ENCODE assay signal across 10 cellular contexts in the genomic region with DNA sequence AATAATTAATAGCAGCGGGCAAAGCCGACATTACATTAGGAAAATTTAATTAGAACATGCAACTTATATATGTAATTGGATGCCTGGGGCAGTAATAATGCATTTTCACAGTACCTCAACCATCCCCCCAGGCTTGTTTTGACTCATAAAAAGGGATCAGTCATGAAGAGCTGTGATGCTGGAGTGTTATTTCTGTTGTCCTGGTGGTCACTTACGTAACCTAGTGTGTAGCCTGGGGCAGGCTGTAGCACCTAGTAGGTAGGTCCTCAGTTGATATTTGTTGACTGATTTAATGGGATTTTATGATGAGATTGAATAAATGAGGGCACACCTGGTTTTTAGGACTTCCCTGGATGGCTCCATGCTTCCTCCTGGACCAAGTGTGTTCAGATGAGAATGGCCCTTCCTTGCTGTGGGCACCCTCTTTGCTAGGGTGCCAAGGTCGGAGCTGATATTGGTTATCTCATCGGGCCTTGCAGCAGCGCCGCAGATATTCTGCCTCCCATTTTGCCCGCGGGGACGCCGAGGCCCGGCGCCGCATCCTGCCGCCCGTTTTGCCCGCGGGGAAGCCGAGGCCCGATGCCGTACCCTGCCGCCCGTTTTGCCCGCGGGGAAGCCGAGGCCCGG.
DNase-seq lines count a peak whose midpoint lies in the region; ATAC-seq and TF ChIP-seq lines count a peak whose summit lies in the region.
"Had no signal": no experiment of that assay in that cellular context is flagged by ENCODE, and none has a peak within 500 bp of the region (broad histone marks: within the 10 kb centered on the region; RNA-seq: fewer than 3 reads in every experiment).

No MANE protein-coding gene starts in this region.

- H3K4me3 Mint-ChIP-seq in T-helper 17 cell, result peak overlapping the region; percentile 58

- no peaks in the 10 kb centered on the region for H3K36me3 ChIP-seq in heart right ventricle
- no peaks in the 10 kb centered on the region for H3K36me3 ChIP-seq in right atrium auricular region
- no peaks in the 10 kb centered on the region for H3K36me3 ChIP-seq in kidney epithelial cell (ENCODE audit: control insufficient read depth, insufficient read depth, low read length)
- H3K36me3 ChIP-seq in thymus (ENCODE audit: control insufficient read depth, insufficient read depth), result no peaks in the 10 kb centered on the region
- no peaks in the 10 kb centered on the region for H3K36me3 ChIP-seq in A673 (ENCODE audit: insufficient read depth, low read length, poor library complexity, severe bottlenecking)
- H3K36me3 ChIP-seq: SJSA1, vagina had no signal

- no peak for DNase-seq in heart right ventricle
- no peak for DNase-seq in right atrium auricular region (ENCODE audit: low spot score)
- DNase-seq in T-helper 17 cell, result no peak
- no peak for DNase-seq in kidney epithelial cell (ENCODE audit: low read depth)
- no peak for DNase-seq in stimulated activated CD4-positive, alpha-beta T cell treated with anti-CD3 and anti-CD28 coated beads, Interleukin-2, amount 100 ng/mL, for 24 hours
- DNase-seq in A673 (ENCODE audit: low spot score), result no peak
- DNase-seq in Ammon's horn (ENCODE audit: low spot score), result no peak

- H3K4me1 Mint-ChIP-seq in T-helper 17 cell, result peaks cover 10% of the 10 kb centered on the region

- POLR2A ChIA-PET in A673 (lab: Charles Lee; ENCODE audit: low non-redundant PET), result no interaction called here

- TF ChIP-seq CTCF in heart right ventricle (IDR thresholded peaks at IDR 0.05), result no peak
- no peak for TF ChIP-seq CTCF in right atrium auricular region (IDR thresholded peaks at IDR 0.05)
- TF ChIP-seq CTCF in kidney epithelial cell (IDR thresholded peaks at IDR 0.05; ENCODE audit: insufficient read depth, low read length, poor library complexity, severe bottlenecking), result no peak
- no peak for TF ChIP-seq CTCF in A673 (conservative IDR thresholded peaks at IDR 0.05; ENCODE audit: low read depth, low read length)

- CTCF ChIA-PET in A673 (lab: Charles Lee), result no interaction called here

- H3K4me3 ChIP-seq in heart right ventricle, result peak overlapping the region; percentile 10 to 62 (median 42)
- H3K4me3 ChIP-seq in right atrium auricular region, result peak overlapping the region in 1 of 2 donors; percentile 39
- peak overlapping the region; percentile 1 for H3K4me3 ChIP-seq in kidney epithelial cell (ENCODE audit: low read depth, low read length)
- peak overlapping the region; percentile 40 for H3K4me3 ChIP-seq in thymus (ENCODE audit: low read length)
- H3K4me3 ChIP-seq in A673 (ENCODE audit: low read depth, low read length, poor library complexity, severe bottlenecking), result no peak overlapping the region
- H3K4me3 ChIP-seq: SJSA1 had no signal

- peaks cover 46% of the 10 kb centered on the region for H3K27me3 Mint-ChIP-seq in T-helper 17 cell

- no TSS peak for BruUV-seq in A673 (replicated peaks; lab: Mats Ljungman, UMichigan)

- intact Hi-C loops in heart right ventricle (cut with DNase I) (loop anchor here in 1 of 10 donors (5.0 kb wide), 1 partner anchor 1535 kb away; no protein-coding TSS in a partner anchor), A673 (cut with micrococcal nuclease; ENCODE audit: unreplicated experiment) (no loop called here)

- H3K36me3 Mint-ChIP-seq in T-helper 17 cell (ENCODE audit: low read depth), result peaks cover 7% of the 10 kb centered on the region

- H3K27ac ChIP-seq in heart right ventricle (peak overlapping the region in 1 of 10 donors; percentile 62), right atrium auricular region (no peak overlapping the region), thymus (ENCODE audit: low read depth) (no peak overlapping the region), A673 (ENCODE audit: low read depth, low read length, poor library complexity, severe bottlenecking) (no peak overlapping the region)
- H3K27ac ChIP-seq: SJSA1, vagina had no signal

- ATAC-seq in heart right ventricle (no peak), T-helper 17 cell (no peak)

- H3K27me3 ChIP-seq in heart right ventricle (peaks cover 0 to 42% (median 12%) of the 10 kb centered on the region in 7 donors), right atrium auricular region (peaks cover 0 to 10% of the 10 kb centered on the region in 2 donors), kidney epithelial cell (ENCODE audit: control insufficient read depth, insufficient read depth, low read length) (peaks cover 27% of the 10 kb centered on the region), thymus (ENCODE audit: control insufficient read depth, insufficient read depth) (no peaks in the 10 kb centered on the region), A673 (replicated peaks; ENCODE audit: insufficient read depth, low read depth, low read length, poor library complexity) (peaks cover 12% of the 10 kb centered on the region)
- H3K27me3 ChIP-seq: vagina had no signal

- H3K4me1 ChIP-seq in heart right ventricle, result peaks cover 0 to 10% (median 0%) of the 10 kb centered on the region in 9 donors
- H3K4me1 ChIP-seq in right atrium auricular region, result no peaks in the 10 kb centered on the region
- H3K4me1 ChIP-seq in thymus (ENCODE audit: control insufficient read depth, insufficient read depth, low read length), result peaks cover 5% of the 10 kb centered on the region
- no peaks in the 10 kb centered on the region for H3K4me1 ChIP-seq in A673 (ENCODE audit: insufficient read depth, low read length, poor library complexity, severe bottlenecking)
- H3K4me1 ChIP-seq: SJSA1, vagina had no signal

- WGBS in heart right ventricle, 2 donors, result 18 to 21% methylated on average over 27 of the region's 27 CpGs
- 30% methylated on average over 27 of the region's 27 CpGs for WGBS in thymus

- H3K27ac Mint-ChIP-seq in T-helper 17 cell, result no peak overlapping the region

- H3K9me3 ChIP-seq in heart right ventricle (peaks cover 0 to 4% (median 0%) of the 10 kb centered on the region in 11 donors), right atrium auricular region (no peaks in the 10 kb centered on the region), T-helper 17 cell (ENCODE audit: control insufficient read depth, low read length, poor library complexity, severe bottlenecking) (no peaks in the 10 kb centered on the region), thymus (ENCODE audit: control insufficient read depth) (no peaks in the 10 kb centered on the region), A673 (ENCODE audit: low read depth, low read length, poor library complexity, severe bottlenecking) (peaks cover 3% of the 10 kb centered on the region)
- H3K9me3 ChIP-seq: SJSA1, vagina had no signal
